ENCODE assay signal across 15 cellular contexts in the genomic region with DNA sequence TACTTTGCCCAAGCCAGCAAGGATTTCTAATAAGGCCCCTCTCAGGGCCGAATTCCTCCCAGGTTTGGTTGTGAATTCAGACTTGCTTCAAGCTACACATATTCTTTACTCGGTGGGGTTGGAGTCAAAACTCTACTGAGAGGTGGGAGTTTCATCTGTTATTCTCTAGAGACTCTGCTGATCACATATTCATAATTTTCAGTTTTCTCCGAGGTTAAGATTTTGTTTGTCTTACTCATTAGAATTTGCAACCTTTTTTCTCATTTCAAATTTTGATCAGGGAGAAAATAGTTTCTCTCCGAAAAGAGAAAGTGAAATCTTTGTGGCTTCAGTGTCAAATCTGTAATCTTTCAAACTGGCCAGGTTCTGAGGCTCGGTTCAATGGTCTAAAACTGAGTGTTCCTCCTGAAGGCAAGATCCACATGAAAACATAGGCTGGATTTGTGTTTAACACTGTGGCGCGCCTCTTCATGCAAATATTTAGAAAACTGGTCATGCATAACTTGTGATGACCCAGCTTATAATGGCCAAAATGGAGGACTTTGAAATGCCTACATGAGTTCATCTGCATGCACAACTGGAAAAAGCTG. TPM values are rescaled to one million over a fixed set of nuclear protein-coding genes. Genes with fewer than 3 reads are reported as not detected.
DNase-seq lines count a peak whose midpoint lies in the region; ATAC-seq, FAIRE-seq and TF ChIP-seq lines count a peak whose summit lies in the region.
"Had no signal": no experiment of that assay in that cellular context is flagged by ENCODE, and none has a peak within 500 bp of the region (broad histone marks: within the 10 kb centered on the region; RNA-seq: fewer than 3 reads in every experiment).

No MANE protein-coding gene starts in this region.

- no peak overlapping the region for H3K4me3 ChIP-seq in Caco-2 (ENCODE audit: low read depth, low read length)
- H3K4me3 ChIP-seq in small intestine (ENCODE audit: low read depth in 1 of 2, low read length in 2 of 2): no peak overlapping the region
- H3K4me3 ChIP-seq: spleen, upper lobe of left lung had no signal

- no peak overlapping the region for H3K27ac ChIP-seq in small intestine (ENCODE audit: low read depth in 1 of 2, low read length in 1 of 2)
- H3K27ac ChIP-seq: upper lobe of left lung had no signal

- peak overlapping the region; percentile 59 for H3K4me3 Mint-ChIP-seq in Caco-2 (ENCODE audit: unreplicated experiment)
- no peak overlapping the region for H3K4me3 Mint-ChIP-seq in chondrocyte (ENCODE audit: unreplicated experiment)
- H3K4me3 Mint-ChIP-seq: dendritic cell treated with granulocyte-macrophage colony-stimulating factor and Interleukin-4, amounts not matched to agents 40 ng/mL and 50 ng/mL, for 4 days had no signal

- H3K36me3 Mint-ChIP-seq in Caco-2 (ENCODE audit: insufficient read depth, unreplicated experiment): peaks cover 23% of the 10 kb centered on the region
- no peaks in the 10 kb centered on the region for H3K36me3 Mint-ChIP-seq in chondrocyte (ENCODE audit: low read depth)

- H3K9me3 Mint-ChIP-seq in Caco-2 (ENCODE audit: unreplicated experiment) (no peaks in the 10 kb centered on the region), chondrocyte (ENCODE audit: low read depth) (no peaks in the 10 kb centered on the region)
- H3K9me3 Mint-ChIP-seq: dendritic cell treated with granulocyte-macrophage colony-stimulating factor and Interleukin-4, amounts not matched to agents 40 ng/mL and 50 ng/mL, for 4 days had no signal

- no peaks in the 10 kb centered on the region for H3K27me3 ChIP-seq in Caco-2 (replicated peaks; ENCODE audit: control insufficient read depth, insufficient read depth, low read length)
- no peaks in the 10 kb centered on the region for H3K27me3 ChIP-seq in small intestine (ENCODE audit: control insufficient read depth in 2 of 2, insufficient read depth in 2 of 2, low read length in 2 of 2)
- H3K27me3 ChIP-seq: upper lobe of left lung had no signal

- DNase-seq in Caco-2 (peak in 1 of 2 experiments; percentile 52), GM19240 (ENCODE audit: insufficient read length, low spot score) (peak; percentile 64), chondrocyte (ENCODE audit: low spot score) (no peak), Right ventricle myocardium superior (no peak), NCI-H1436 (lab: John Stamatoyannopoulos, UW) (no peak), KG1 (lab: John Stamatoyannopoulos, UW) (no peak), small intestine (no peak)
- DNase-seq: activated CD4-positive, alpha-beta T cell treated with anti-CD3 and anti-CD28 coated beads, Interleukin-2, amount 50 U/mL, for 1 hour; left colon; spleen; upper lobe of left lung had no signal

- peaks cover 42% of the 10 kb centered on the region for H3K4me1 ChIP-seq in Caco-2
- H3K4me1 ChIP-seq in small intestine (ENCODE audit: control insufficient read depth in 2 of 2, insufficient read depth in 1 of 2, low read depth in 1 of 2, low read length in 1 of 2): peaks cover 0 to 2% of the 10 kb centered on the region in 2 donors
- H3K4me1 ChIP-seq: upper lobe of left lung had no signal

- BruUV-seq in Caco-2 (replicated peaks; lab: Mats Ljungman, UMichigan): no TSS peak

- intact Hi-C loops in Caco-2 (cut with micrococcal nuclease; ENCODE audit: unreplicated experiment) (no loop called here), Right ventricle myocardium superior (cut with DNase I) (no loop called here)

- peaks cover 39% of the 10 kb centered on the region for H3K4me1 Mint-ChIP-seq in Caco-2 (ENCODE audit: low read depth, unreplicated experiment)
- peaks cover 45% of the 10 kb centered on the region for H3K4me1 Mint-ChIP-seq in chondrocyte (ENCODE audit: low read depth)

- H3K36me3 ChIP-seq in Caco-2 (ENCODE audit: control insufficient read depth, insufficient read depth, low read length) (no peaks in the 10 kb centered on the region), small intestine (ENCODE audit: control insufficient read depth in 2 of 2, insufficient read depth in 2 of 2, low read length in 2 of 2) (no peaks in the 10 kb centered on the region)
- H3K36me3 ChIP-seq: spleen, upper lobe of left lung had no signal

- H3K27me3 Mint-ChIP-seq in Caco-2 (ENCODE audit: insufficient read depth, unreplicated experiment) (no peaks in the 10 kb centered on the region), chondrocyte (ENCODE audit: low read depth) (no peaks in the 10 kb centered on the region)

- no peak for FAIRE-seq in small intestine (lab: Jason Lieb, UNC)
- FAIRE-seq: D721Med had no signal

- POLR2A ChIA-PET in Caco-2 (lab: Charles Lee): no interaction called here

- WGBS in small intestine, 3 donors: 41 to 57% (median 46%) methylated on average over 7 of the region's 7 CpGs

- no peak for TF ChIP-seq CTCF in Caco-2 (IDR thresholded peaks at IDR 0.05; ENCODE audit: insufficient read depth in 1 of 2, low read depth in 1 of 2, low read length in 1 of 2, severe bottlenecking in 1 of 2, unreplicated experiment in 1 of 2)
- TF ChIP-seq CTCF in chondrocyte (IDR thresholded peaks at IDR 0.05): no peak

- H3K9me3 ChIP-seq in Caco-2 (no peaks in the 10 kb centered on the region), small intestine (ENCODE audit: control insufficient read depth, low read depth) (no peaks in the 10 kb centered on the region)
- H3K9me3 ChIP-seq: spleen, upper lobe of left lung had no signal

- ATAC-seq in HG03196 (IDR thresholded peaks at IDR 0.05; ENCODE audit: unreplicated experiment): peak; percentile 80
- no peak for ATAC-seq in Right ventricle myocardium superior (ENCODE audit: poor library complexity)
- ATAC-seq: left colon had no signal

- CTCF ChIA-PET in Caco-2 (lab: Charles Lee): interaction anchor here (1.0 to 2.1 kb wide), 2 partner anchors 10 to 68 kb away, joined by 7 to 9 read pairs; no protein-coding TSS in a partner anchor

- H3K27ac Mint-ChIP-seq in Caco-2 (ENCODE audit: unreplicated experiment) (peak overlapping the region; percentile 95), chondrocyte (ENCODE audit: unreplicated experiment) (peak overlapping the region; percentile 94)
- H3K27ac Mint-ChIP-seq: dendritic cell treated with granulocyte-macrophage colony-stimulating factor and Interleukin-4, amounts not matched to agents 40 ng/mL and 50 ng/mL, for 4 days had no signal

RNA-seq across cellular contexts. Expression of gene GSTP1, which starts 21.5 kb away (rescaled TPM):
- total RNA-seq in Caco-2 (2022) (1,799 and 1,911 TPM in 2 replicates), chondrocyte (637 to 652 TPM (median 644 TPM) in 3 replicates), Right ventricle myocardium superior (361 TPM)
- 1,000 to 10,000 TPM in 2 of 3 donors, 100 to 1,000 TPM in 1; 997 to 1,471 (median 1,010) TPM for polyA plus RNA-seq in small intestine

RNA-seq across cellular contexts. Expression of gene CABP2, which starts 38.8 kb away (rescaled TPM):
- total RNA-seq in Caco-2 (2022) (not detected in 2 replicates), chondrocyte (not detected in 3 replicates), Right ventricle myocardium superior (not detected)
- not detected for polyA plus RNA-seq in small intestine
- total RNA-seq: left colon, NCI-H460, spleen, upper lobe of left lung had no signal
- polyA plus RNA-seq: spleen had no signal

RNA-seq across cellular contexts. Expression of gene NDUFV1, which starts 44.7 kb away (rescaled TPM):
- 358 and 375 TPM in 2 replicates for total RNA-seq in Caco-2 (2022)
- total RNA-seq in chondrocyte: 119 to 151 TPM (median 121 TPM) in 3 replicates
- 754 TPM for total RNA-seq in Right ventricle myocardium superior
- 100 to 1,000 TPM; 234 to 361 (median 264) TPM for polyA plus RNA-seq in small intestine

RNA-seq across cellular contexts. Expression of gene CDK2AP2, which starts 54.1 kb away (rescaled TPM):
- total RNA-seq in Caco-2 (2022): 96.1 and 99.4 TPM in 2 replicates
- 27.5 to 42.5 TPM (median 36.6 TPM) in 3 replicates for total RNA-seq in chondrocyte
- total RNA-seq in Right ventricle myocardium superior: 57.8 TPM
- 100 to 1,000 TPM in 2 of 3 donors, 10 to 100 TPM in 1; 87.8 to 108 (median 107) TPM for polyA plus RNA-seq in small intestine

RNA-seq across cellular contexts. Expression of gene PITPNM1, which starts 56.9 kb away (rescaled TPM):
- total RNA-seq in Caco-2 (2022) (65.0 and 78.3 TPM in 2 replicates), chondrocyte (39.8 to 44.7 TPM (median 40.5 TPM) in 3 replicates), Right ventricle myocardium superior (39.0 TPM)
- 10 to 100 TPM; 31.2 to 38.0 (median 33.8) TPM for polyA plus RNA-seq in small intestine
